In genomic region chr6:33197431-33198048, GRCh38 we compare ENCODE assay signal across 8 cellular contexts. TPM values are rescaled to one million over a fixed set of nuclear protein-coding genes. Genes with fewer than 3 reads are reported as not detected.
DNase-seq lines count a peak whose midpoint lies in the region; ATAC-seq, FAIRE-seq and TF ChIP-seq lines count a peak whose summit lies in the region.

No MANE protein-coding gene starts in this region.

- H3K27ac Mint-ChIP-seq in activated CD4-positive, alpha-beta memory T cell treated with anti-CD3 and anti-CD28 coated beads for 36 hours = no peak overlapping the region

- no peaks in the 10 kb centered on the region for H3K9me3 Mint-ChIP-seq in activated CD4-positive, alpha-beta memory T cell treated with anti-CD3 and anti-CD28 coated beads for 36 hours

- no peak overlapping the region for H3K4me3 Mint-ChIP-seq in activated CD4-positive, alpha-beta memory T cell treated with anti-CD3 and anti-CD28 coated beads for 36 hours

- ATAC-seq in pancreas (peak; percentile 25 to 50 (median 44)), GM21528 (IDR thresholded peaks at IDR 0.05; ENCODE audit: low FRiP score, unreplicated experiment) (no peak)

- POLR2A ChIA-PET in activated CD4-positive, alpha-beta memory T cell treated with anti-CD3 and anti-CD28 coated beads for 36 hours (lab: Charles Lee) = interaction anchor here (0.6 to 1.4 kb wide), 3 partner anchors 11 to 74 kb away, joined by 3 to 4 read pairs (median 4); partner anchors contain the start of genes RING1, RPS18 and VPS52

- no peaks in the 10 kb centered on the region for H3K9me3 ChIP-seq in pancreas

- no peak for TF ChIP-seq POLR2A in GM12892 (IDR thresholded peaks at IDR 0.05; ENCODE audit: low read depth, low read length)

- DNase-seq in AG10803 (ENCODE audit: low read depth) = peak; percentile 64
- DNase-seq in GM03348 (ENCODE audit: low spot score) = peak; percentile 84
- DNase-seq in NCI-H2081 (lab: John Stamatoyannopoulos, UW) = peak; percentile 43 to 52
- DNase-seq in activated CD4-positive, alpha-beta memory T cell treated with anti-CD3 and anti-CD28 coated beads for 36 hours = peak; percentile 43
- DNase-seq in foreskin fibroblast = peak; percentile 54 to 82
- DNase-seq in pancreas = peak in 4 of 6 donors; percentile 68 to 87 (median 72)
- no peak for DNase-seq in GM12892 (ENCODE audit: insufficient read length)

- peaks cover 12 to 25% (median 20%) of the 10 kb centered on the region in 3 donors for H3K4me1 ChIP-seq in pancreas

- TF ChIP-seq CTCF in AG10803 (conservative IDR thresholded peaks at IDR 0.05; ENCODE audit: low read length) = peak; percentile 76
- peak; percentile 62 for TF ChIP-seq CTCF in foreskin fibroblast (IDR thresholded peaks at IDR 0.05; ENCODE audit: low read depth, low read length)
- peak; percentile 48 to 70 (median 60) for TF ChIP-seq CTCF in pancreas (IDR thresholded peaks at IDR 0.05)

- no peak overlapping the region for H3K27ac ChIP-seq in pancreas

- peaks cover 0 to 31% (median 21%) of the 10 kb centered on the region in 3 donors for H3K36me3 ChIP-seq in pancreas

- peak overlapping the region; percentile 17; the same call in 1 of the 2 replicates for H3K4me3 ChIP-seq in AG10803 (ENCODE audit: low read length)
- H3K4me3 ChIP-seq in foreskin fibroblast (ENCODE audit: low read depth in 1 of 2, low read length in 2 of 2) = no peak overlapping the region
- no peak overlapping the region for H3K4me3 ChIP-seq in pancreas

- H3K27me3 ChIP-seq in pancreas = no peaks in the 10 kb centered on the region

- H3K4me1 Mint-ChIP-seq in activated CD4-positive, alpha-beta memory T cell treated with anti-CD3 and anti-CD28 coated beads for 36 hours (ENCODE audit: low read depth) = peaks cover 49% of the 10 kb centered on the region

- CTCF ChIA-PET in activated CD4-positive, alpha-beta memory T cell treated with anti-CD3 and anti-CD28 coated beads for 36 hours (lab: Charles Lee) = interaction anchor here (0.6 to 3.5 kb wide), 20 partner anchors 8 to 184 kb away, joined by 3 to 23 read pairs (median 5); partner anchors contain the start of genes RING1, RPS18 and VPS52

- peaks cover 40% of the 10 kb centered on the region for H3K36me3 Mint-ChIP-seq in activated CD4-positive, alpha-beta memory T cell treated with anti-CD3 and anti-CD28 coated beads for 36 hours

- H3K27me3 Mint-ChIP-seq in activated CD4-positive, alpha-beta memory T cell treated with anti-CD3 and anti-CD28 coated beads for 36 hours = peaks cover 2% of the 10 kb centered on the region

- intact Hi-C loops in activated CD4-positive, alpha-beta memory T cell treated with anti-CD3 and anti-CD28 coated beads for 36 hours (cut with micrococcal nuclease) = loop anchor here (1.0 kb wide), 1 partner anchor 36 kb away; no protein-coding TSS in a partner anchor
- intact Hi-C loops in pancreas (cut with DNase I) = no loop called here

- 16 to 17% methylated on average over 12 of the region's 12 CpGs for WGBS in pancreas, 2 donors

- no peak for FAIRE-seq in pancreas (lab: Jason Lieb, UNC)
- FAIRE-seq in GM12892 (lab: Jason Lieb, UNC) = no peak

RNA-seq across cellular contexts. Expression of gene RXRB, which starts 2.9 kb away (rescaled TPM):
- total RNA-seq in activated CD4-positive, alpha-beta memory T cell treated with anti-CD3 and anti-CD28 coated beads for 36 hours = 10 to 100 TPM; 40.9 to 41.4 TPM
- total RNA-seq in pancreas = 10 to 100 TPM; 20.1 to 30.9 (median 21.9) TPM
- polyA plus RNA-seq in pancreas = 10 to 100 TPM; 48.8 to 68.3 TPM
- 22.8 TPM for polyA plus RNA-seq in GM12892 (2012; ENCODE audit: missing spikeins)

RNA-seq across cellular contexts. Expression of gene SLC39A7, which starts 3.1 kb away (rescaled TPM):
- total RNA-seq in activated CD4-positive, alpha-beta memory T cell treated with anti-CD3 and anti-CD28 coated beads for 36 hours = 10 to 100 TPM; 42.0 to 45.7 TPM
- 10 to 100 TPM; 41.6 to 87.5 (median 64.5) TPM for total RNA-seq in pancreas
- 100 to 1,000 TPM in 1 of 2 donors, 10 to 100 TPM in 1; 53.9 to 111 TPM for polyA plus RNA-seq in pancreas
- 34.0 TPM for polyA plus RNA-seq in GM12892 (2012; ENCODE audit: missing spikeins)

RNA-seq across cellular contexts. Expression of gene COL11A2, which starts 5.3 kb away (rescaled TPM):
- total RNA-seq in activated CD4-positive, alpha-beta memory T cell treated with anti-CD3 and anti-CD28 coated beads for 36 hours = 1 to 10 TPM in 1 of 2 experiments, under 1 TPM in 1; 0.69 to 1.0 TPM
- under 1 TPM; 0.15 to 0.75 (median 0.36) TPM for total RNA-seq in pancreas
- polyA plus RNA-seq in pancreas = 1 to 10 TPM; 2.9 to 3.1 TPM
- polyA plus RNA-seq in GM12892 (2012; ENCODE audit: missing spikeins) = 0.83 TPM

RNA-seq across cellular contexts. Expression of gene HSD17B8, which starts 6.9 kb away (rescaled TPM):
- total RNA-seq in activated CD4-positive, alpha-beta memory T cell treated with anti-CD3 and anti-CD28 coated beads for 36 hours = 10 to 100 TPM; 35.3 to 36.1 TPM
- total RNA-seq in pancreas = 10 to 100 TPM; 20.9 to 47.3 (median 31.4) TPM
- polyA plus RNA-seq in pancreas = 10 to 100 TPM; 36.2 to 47.4 TPM
- 17.4 TPM for polyA plus RNA-seq in GM12892 (2012; ENCODE audit: missing spikeins)

RNA-seq across cellular contexts. Expression of gene RING1, which starts 10.8 kb away (rescaled TPM):
- total RNA-seq in activated CD4-positive, alpha-beta memory T cell treated with anti-CD3 and anti-CD28 coated beads for 36 hours = 10 to 100 TPM; 25.4 to 28.4 TPM
- 10 to 100 TPM; 15.0 to 28.0 (median 20.1) TPM for total RNA-seq in pancreas
- 10 to 100 TPM; 47.4 to 57.6 TPM for polyA plus RNA-seq in pancreas
- polyA plus RNA-seq in GM12892 (2012; ENCODE audit: missing spikeins) = 19.7 TPM
